1 cellular context compared by ENCODE assay signal in the genomic region with DNA sequence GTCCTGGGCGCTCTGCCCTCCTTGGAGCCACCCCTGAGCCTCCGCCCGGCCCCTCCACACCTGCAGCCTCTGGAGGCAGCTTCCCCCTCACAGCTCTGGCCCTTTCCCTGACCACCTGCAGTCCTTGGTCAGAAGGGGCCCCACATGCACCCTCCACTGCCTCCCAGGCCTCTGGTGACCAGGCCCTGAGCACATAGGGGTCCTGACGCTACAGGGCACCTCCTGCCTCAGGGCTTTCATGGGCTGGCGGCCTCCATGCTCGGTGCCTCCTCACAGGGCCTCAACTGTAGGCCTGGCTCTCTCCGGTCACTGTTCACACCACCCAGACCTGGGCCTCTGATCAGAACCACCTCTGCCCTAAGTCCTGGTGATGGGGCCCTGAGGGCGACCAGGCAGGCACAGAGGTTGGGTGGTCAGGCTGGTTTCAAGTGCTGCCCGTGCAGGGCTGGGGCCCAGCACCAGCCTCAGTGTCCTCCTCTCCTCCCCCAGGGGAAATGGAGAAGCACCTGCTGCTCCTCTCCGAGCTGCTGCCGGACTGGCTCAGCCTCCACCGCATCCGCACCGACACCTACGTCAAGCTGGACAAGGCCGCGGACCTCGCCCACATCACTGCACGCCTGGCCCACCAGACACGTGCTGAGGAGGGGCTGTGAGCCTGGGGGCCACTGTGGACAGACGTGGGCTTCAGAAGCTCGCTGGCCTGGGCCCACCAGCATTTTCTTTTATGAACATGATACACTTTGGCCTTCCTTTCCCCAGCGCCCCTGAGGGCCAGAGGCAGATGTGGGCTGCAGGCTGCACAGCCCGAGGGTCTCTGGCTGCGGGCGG.
TF ChIP-seq lines count a peak whose summit lies in the region.

No MANE protein-coding gene starts in this region.

TF ChIP-seq in HepG2, 621 proteins besides CTCF, POLR2A, EP300 and RAD21 (continued from another document and continues in another):
- TF ChIP-seq, protein P1, sequence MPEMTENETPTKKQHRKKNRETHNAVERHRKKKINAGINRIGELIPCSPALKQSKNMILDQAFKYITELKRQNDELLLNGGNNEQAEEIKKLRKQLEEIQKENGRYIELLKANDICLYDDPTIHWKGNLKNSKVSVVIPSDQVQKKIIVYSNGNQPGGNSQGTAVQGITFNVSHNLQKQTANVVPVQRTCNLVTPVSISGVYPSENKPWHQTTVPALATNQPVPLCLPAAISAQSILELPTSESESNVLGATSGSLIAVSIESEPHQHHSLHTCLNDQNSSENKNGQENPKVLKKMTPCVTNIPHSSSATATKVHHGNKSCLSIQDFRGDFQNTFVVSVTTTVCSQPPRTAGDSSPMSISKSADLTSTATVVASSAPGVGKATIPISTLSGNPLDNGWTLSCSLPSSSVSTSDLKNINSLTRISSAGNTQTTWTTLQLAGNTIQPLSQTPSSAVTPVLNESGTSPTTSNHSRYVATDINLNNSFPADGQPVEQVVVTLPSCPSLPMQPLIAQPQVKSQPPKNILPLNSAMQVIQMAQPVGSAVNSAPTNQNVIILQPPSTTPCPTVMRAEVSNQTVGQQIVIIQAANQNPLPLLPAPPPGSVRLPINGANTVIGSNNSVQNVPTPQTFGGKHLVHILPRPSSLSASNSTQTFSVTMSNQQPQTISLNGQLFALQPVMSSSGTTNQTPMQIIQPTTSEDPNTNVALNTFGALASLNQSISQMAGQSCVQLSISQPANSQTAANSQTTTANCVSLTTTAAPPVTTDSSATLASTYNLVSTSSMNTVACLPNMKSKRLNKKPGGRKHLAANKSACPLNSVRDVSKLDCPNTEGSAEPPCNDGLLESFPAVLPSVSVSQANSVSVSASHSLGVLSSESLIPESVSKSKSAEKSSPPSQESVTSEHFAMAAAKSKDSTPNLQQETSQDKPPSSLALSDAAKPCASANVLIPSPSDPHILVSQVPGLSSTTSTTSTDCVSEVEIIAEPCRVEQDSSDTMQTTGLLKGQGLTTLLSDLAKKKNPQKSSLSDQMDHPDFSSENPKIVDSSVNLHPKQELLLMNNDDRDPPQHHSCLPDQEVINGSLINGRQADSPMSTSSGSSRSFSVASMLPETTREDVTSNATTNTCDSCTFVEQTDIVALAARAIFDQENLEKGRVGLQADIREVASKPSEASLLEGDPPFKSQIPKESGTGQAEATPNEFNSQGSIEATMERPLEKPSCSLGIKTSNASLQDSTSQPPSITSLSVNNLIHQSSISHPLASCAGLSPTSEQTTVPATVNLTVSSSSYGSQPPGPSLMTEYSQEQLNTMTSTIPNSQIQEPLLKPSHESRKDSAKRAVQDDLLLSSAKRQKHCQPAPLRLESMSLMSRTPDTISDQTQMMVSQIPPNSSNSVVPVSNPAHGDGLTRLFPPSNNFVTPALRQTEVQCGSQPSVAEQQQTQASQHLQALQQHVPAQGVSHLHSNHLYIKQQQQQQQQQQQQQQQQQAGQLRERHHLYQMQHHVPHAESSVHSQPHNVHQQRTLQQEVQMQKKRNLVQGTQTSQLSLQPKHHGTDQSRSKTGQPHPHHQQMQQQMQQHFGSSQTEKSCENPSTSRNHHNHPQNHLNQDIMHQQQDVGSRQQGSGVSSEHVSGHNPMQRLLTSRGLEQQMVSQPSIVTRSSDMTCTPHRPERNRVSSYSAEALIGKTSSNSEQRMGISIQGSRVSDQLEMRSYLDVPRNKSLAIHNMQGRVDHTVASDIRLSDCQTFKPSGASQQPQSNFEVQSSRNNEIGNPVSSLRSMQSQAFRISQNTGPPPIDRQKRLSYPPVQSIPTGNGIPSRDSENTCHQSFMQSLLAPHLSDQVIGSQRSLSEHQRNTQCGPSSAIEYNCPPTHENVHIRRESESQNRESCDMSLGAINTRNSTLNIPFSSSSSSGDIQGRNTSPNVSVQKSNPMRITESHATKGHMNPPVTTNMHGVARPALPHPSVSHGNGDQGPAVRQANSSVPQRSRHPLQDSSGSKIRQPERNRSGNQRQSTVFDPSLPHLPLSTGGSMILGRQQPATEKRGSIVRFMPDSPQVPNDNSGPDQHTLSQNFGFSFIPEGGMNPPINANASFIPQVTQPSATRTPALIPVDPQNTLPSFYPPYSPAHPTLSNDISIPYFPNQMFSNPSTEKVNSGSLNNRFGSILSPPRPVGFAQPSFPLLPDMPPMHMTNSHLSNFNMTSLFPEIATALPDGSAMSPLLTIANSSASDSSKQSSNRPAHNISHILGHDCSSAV (CRISPR knock-in tag; IDR thresholded peaks at IDR 0.05; ENCODE audit: borderline replicate concordance): no peak
- TF ChIP-seq, protein P2, sequence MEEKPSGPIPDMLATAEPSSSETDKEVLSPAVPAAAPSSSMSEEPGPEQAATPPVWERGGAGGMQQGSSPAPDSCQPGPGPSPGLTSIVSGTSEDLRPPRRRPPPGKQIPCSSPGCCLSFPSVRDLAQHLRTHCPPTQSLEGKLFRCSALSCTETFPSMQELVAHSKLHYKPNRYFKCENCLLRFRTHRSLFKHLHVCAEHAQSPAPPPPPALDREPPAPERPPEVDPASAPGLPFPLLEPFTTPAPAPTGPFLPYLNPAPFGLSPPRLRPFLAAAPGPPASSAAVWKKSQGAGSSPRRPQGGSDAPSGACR (CRISPR knock-in tag; IDR thresholded peaks at IDR 0.05): no peak
- TF ChIP-seq NRL (CRISPR knock-in tag; IDR thresholded peaks at IDR 0.05; ENCODE audit: borderline replicate concordance) (no peak), FOXK1 (CRISPR knock-in tag; IDR thresholded peaks at IDR 0.05; ENCODE audit: borderline replicate concordance, low read depth) (no peak), MYNN (CRISPR knock-in tag; IDR thresholded peaks at IDR 0.05; ENCODE audit: low read depth) (no peak), GTF3A (CRISPR knock-in tag; conservative IDR thresholded peaks at IDR 0.05) (no peak), NPAS2 (CRISPR knock-in tag; IDR thresholded peaks at IDR 0.05; ENCODE audit: borderline replicate concordance) (no peak), ZNF446 (CRISPR knock-in tag; IDR thresholded peaks at IDR 0.05) (peak; percentile 68), ZNF782 (CRISPR knock-in tag; IDR thresholded peaks at IDR 0.05; ENCODE audit: borderline replicate concordance) (no peak), NONO (IDR thresholded peaks at IDR 0.05) (no peak), NONO (CRISPR knock-in tag; conservative IDR thresholded peaks at IDR 0.05) (peak; percentile 58; the same call in 1 of the 2 replicates), KDM3A (CRISPR knock-in tag; IDR thresholded peaks at IDR 0.05; ENCODE audit: low read depth) (no peak), ZC3H13 (CRISPR knock-in tag; IDR thresholded peaks at IDR 0.05) (0 out of 2 replicates have a peak, but pooled peaks have one; percentile 25), ONECUT2 (CRISPR knock-in tag; IDR thresholded peaks at IDR 0.05) (no peak), ZNF749 (CRISPR knock-in tag; IDR thresholded peaks at IDR 0.05; ENCODE audit: borderline replicate concordance) (no peak), KMT2A (CRISPR knock-in tag; IDR thresholded peaks at IDR 0.05) (no peak), ZFP62 (CRISPR knock-in tag; IDR thresholded peaks at IDR 0.05) (no peak), ZSCAN9 (CRISPR knock-in tag; IDR thresholded peaks at IDR 0.05; ENCODE audit: borderline replicate concordance) (no peak), MIER3 (CRISPR knock-in tag; IDR thresholded peaks at IDR 0.05; ENCODE audit: borderline replicate concordance) (no peak), ZNF224 (CRISPR knock-in tag; IDR thresholded peaks at IDR 0.05) (no peak), ZNF619 (CRISPR knock-in tag; IDR thresholded peaks at IDR 0.05) (no peak), ZNF703 (CRISPR knock-in tag; IDR thresholded peaks at IDR 0.05; ENCODE audit: borderline replicate concordance) (no peak), FOXM1 (CRISPR knock-in tag; IDR thresholded peaks at IDR 0.05) (no peak), ZNF891 (CRISPR knock-in tag; IDR thresholded peaks at IDR 0.05) (no peak), NR2F2 (IDR thresholded peaks at IDR 0.05; ENCODE audit: borderline replicate concordance, low read depth) (no peak), HNRNPH1 (optimal IDR thresholded peaks at IDR 0.05; ENCODE audit: low read depth, low read length) (no peak), SRF (IDR thresholded peaks at IDR 0.05; ENCODE audit: low read depth, low read length) (no peak), KLF13 (CRISPR knock-in tag; IDR thresholded peaks at IDR 0.05) (no peak), ZMAT3 (CRISPR knock-in tag; conservative IDR thresholded peaks at IDR 0.05) (no peak), RELA (CRISPR knock-in tag; IDR thresholded peaks at IDR 0.05) (no peak)
- TF ChIP-seq, protein P3, sequence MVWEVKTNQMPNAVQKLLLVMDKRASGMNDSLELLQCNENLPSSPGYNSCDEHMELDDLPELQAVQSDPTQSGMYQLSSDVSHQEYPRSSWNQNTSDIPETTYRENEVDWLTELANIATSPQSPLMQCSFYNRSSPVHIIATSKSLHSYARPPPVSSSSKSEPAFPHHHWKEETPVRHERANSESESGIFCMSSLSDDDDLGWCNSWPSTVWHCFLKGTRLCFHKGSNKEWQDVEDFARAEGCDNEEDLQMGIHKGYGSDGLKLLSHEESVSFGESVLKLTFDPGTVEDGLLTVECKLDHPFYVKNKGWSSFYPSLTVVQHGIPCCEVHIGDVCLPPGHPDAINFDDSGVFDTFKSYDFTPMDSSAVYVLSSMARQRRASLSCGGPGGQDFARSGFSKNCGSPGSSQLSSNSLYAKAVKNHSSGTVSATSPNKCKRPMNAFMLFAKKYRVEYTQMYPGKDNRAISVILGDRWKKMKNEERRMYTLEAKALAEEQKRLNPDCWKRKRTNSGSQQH (CRISPR knock-in tag; IDR thresholded peaks at IDR 0.05; ENCODE audit: low read depth): no peak
- TF ChIP-seq, protein P4, sequence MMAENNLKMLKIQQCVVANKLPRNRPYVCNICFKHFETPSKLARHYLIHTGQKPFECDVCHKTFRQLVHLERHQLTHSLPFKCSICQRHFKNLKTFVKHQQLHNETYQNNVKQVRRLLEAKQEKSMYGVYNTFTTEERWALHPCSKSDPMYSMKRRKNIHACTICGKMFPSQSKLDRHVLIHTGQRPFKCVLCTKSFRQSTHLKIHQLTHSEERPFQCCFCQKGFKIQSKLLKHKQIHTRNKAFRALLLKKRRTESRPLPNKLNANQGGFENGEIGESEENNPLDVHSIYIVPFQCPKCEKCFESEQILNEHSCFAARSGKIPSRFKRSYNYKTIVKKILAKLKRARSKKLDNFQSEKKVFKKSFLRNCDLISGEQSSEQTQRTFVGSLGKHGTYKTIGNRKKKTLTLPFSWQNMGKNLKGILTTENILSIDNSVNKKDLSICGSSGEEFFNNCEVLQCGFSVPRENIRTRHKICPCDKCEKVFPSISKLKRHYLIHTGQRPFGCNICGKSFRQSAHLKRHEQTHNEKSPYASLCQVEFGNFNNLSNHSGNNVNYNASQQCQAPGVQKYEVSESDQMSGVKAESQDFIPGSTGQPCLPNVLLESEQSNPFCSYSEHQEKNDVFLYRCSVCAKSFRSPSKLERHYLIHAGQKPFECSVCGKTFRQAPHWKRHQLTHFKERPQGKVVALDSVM (CRISPR knock-in tag; IDR thresholded peaks at IDR 0.05): peak; percentile 77; the same call in 1 of the 2 replicates
- TF ChIP-seq, protein P5, sequence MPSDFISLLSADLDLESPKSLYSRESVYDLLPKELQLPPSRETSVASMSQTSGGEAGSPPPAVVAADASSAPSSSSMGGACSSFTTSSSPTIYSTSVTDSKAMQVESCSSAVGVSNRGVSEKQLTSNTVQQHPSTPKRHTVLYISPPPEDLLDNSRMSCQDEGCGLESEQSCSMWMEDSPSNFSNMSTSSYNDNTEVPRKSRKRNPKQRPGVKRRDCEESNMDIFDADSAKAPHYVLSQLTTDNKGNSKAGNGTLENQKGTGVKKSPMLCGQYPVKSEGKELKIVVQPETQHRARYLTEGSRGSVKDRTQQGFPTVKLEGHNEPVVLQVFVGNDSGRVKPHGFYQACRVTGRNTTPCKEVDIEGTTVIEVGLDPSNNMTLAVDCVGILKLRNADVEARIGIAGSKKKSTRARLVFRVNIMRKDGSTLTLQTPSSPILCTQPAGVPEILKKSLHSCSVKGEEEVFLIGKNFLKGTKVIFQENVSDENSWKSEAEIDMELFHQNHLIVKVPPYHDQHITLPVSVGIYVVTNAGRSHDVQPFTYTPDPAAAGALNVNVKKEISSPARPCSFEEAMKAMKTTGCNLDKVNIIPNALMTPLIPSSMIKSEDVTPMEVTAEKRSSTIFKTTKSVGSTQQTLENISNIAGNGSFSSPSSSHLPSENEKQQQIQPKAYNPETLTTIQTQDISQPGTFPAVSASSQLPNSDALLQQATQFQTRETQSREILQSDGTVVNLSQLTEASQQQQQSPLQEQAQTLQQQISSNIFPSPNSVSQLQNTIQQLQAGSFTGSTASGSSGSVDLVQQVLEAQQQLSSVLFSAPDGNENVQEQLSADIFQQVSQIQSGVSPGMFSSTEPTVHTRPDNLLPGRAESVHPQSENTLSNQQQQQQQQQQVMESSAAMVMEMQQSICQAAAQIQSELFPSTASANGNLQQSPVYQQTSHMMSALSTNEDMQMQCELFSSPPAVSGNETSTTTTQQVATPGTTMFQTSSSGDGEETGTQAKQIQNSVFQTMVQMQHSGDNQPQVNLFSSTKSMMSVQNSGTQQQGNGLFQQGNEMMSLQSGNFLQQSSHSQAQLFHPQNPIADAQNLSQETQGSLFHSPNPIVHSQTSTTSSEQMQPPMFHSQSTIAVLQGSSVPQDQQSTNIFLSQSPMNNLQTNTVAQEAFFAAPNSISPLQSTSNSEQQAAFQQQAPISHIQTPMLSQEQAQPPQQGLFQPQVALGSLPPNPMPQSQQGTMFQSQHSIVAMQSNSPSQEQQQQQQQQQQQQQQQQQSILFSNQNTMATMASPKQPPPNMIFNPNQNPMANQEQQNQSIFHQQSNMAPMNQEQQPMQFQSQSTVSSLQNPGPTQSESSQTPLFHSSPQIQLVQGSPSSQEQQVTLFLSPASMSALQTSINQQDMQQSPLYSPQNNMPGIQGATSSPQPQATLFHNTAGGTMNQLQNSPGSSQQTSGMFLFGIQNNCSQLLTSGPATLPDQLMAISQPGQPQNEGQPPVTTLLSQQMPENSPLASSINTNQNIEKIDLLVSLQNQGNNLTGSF (CRISPR knock-in tag; IDR thresholded peaks at IDR 0.05): no peak
- TF ChIP-seq, protein P6, sequence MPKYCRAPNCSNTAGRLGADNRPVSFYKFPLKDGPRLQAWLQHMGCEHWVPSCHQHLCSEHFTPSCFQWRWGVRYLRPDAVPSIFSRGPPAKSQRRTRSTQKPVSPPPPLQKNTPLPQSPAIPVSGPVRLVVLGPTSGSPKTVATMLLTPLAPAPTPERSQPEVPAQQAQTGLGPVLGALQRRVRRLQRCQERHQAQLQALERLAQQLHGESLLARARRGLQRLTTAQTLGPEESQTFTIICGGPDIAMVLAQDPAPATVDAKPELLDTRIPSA (CRISPR knock-in tag; IDR thresholded peaks at IDR 0.05; ENCODE audit: borderline replicate concordance): no peak
- TF ChIP-seq, protein P7, sequence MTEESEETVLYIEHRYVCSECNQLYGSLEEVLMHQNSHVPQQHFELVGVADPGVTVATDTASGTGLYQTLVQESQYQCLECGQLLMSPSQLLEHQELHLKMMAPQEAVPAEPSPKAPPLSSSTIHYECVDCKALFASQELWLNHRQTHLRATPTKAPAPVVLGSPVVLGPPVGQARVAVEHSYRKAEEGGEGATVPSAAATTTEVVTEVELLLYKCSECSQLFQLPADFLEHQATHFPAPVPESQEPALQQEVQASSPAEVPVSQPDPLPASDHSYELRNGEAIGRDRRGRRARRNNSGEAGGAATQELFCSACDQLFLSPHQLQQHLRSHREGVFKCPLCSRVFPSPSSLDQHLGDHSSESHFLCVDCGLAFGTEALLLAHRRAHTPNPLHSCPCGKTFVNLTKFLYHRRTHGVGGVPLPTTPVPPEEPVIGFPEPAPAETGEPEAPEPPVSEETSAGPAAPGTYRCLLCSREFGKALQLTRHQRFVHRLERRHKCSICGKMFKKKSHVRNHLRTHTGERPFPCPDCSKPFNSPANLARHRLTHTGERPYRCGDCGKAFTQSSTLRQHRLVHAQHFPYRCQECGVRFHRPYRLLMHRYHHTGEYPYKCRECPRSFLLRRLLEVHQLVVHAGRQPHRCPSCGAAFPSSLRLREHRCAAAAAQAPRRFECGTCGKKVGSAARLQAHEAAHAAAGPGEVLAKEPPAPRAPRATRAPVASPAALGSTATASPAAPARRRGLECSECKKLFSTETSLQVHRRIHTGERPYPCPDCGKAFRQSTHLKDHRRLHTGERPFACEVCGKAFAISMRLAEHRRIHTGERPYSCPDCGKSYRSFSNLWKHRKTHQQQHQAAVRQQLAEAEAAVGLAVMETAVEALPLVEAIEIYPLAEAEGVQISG (CRISPR knock-in tag; IDR thresholded peaks at IDR 0.05): peak; percentile 45
